Comparison of ENCODE assay signal across 17 cellular contexts in genomic region chr5:113357696-113358476, GRCh38.
DNase-seq lines count a peak whose midpoint lies in the region; ATAC-seq and TF ChIP-seq lines count a peak whose summit lies in the region.
"Had no signal": no experiment of that assay in that cellular context is flagged by ENCODE, and none has a peak within 500 bp of the region (broad histone marks: within the 10 kb centered on the region; RNA-seq: fewer than 3 reads in every experiment).

No MANE protein-coding gene starts in this region.

- no peak overlapping the region for H3K27ac ChIP-seq in neuronal stem cell (replicated peaks; ENCODE audit: low read length)
- peak overlapping the region in 1 of 2 experiments; percentile 60; a peak in 2 of 4 replicates for H3K27ac ChIP-seq in SK-N-SH (ENCODE audit: low read depth in 2 of 2, low read length in 1 of 2)
- H3K27ac ChIP-seq: body of pancreas had no signal

- H2BK15ac ChIP-seq in neuronal stem cell (ENCODE audit: low read length) = no peak overlapping the region

- H3K4me3 ChIP-seq in choroid plexus epithelial cell (ENCODE audit: low read depth, low read length) (no peak overlapping the region), neuronal stem cell (ENCODE audit: low read length in 2 of 2) (no peak overlapping the region), SK-N-SH (ENCODE audit: low read depth in 2 of 2, low read length in 1 of 2) (no peak overlapping the region)
- H3K4me3 ChIP-seq: body of pancreas had no signal

- no peak overlapping the region for H3K18ac ChIP-seq in neuronal stem cell (ENCODE audit: low read length)

- WGBS in neuronal stem cell (ENCODE audit: extremely low coverage in 2 of 2, insufficient read length in 2 of 2, insufficient replicate concordance in 1 of 2), 2 donors = no CpG with 5 or more reads among the region's 3 CpGs
- 65% methylated on average over 3 of the region's 3 CpGs for WGBS in SK-N-SH (ENCODE audit: low lambda C conversion rate)

- H3K9me3 ChIP-seq in neuronal stem cell (replicated peaks in 1 of 2; ENCODE audit: control insufficient read depth in 2 of 2, insufficient read depth in 1 of 2, low read depth in 1 of 2, low read length in 2 of 2) = no peaks in the 10 kb centered on the region
- H3K9me3 ChIP-seq in SK-N-SH = no peaks in the 10 kb centered on the region
- H3K9me3 ChIP-seq: body of pancreas had no signal

- peaks cover 0 to 2% (median 0%) of the 10 kb centered on the region in 3 experiments for H3K27me3 ChIP-seq in neuronal stem cell (ENCODE audit: control insufficient read depth in 3 of 3, insufficient read depth in 3 of 3, low read depth in 1 of 3, low read length in 3 of 3)
- H3K27me3 ChIP-seq in SK-N-SH (ENCODE audit: insufficient read depth) = no peaks in the 10 kb centered on the region
- H3K27me3 ChIP-seq: body of pancreas had no signal

- H4K8ac ChIP-seq in neuronal stem cell (ENCODE audit: low read depth, low read length) = no peak overlapping the region

- H2BK5ac ChIP-seq in neuronal stem cell (ENCODE audit: low read length) = no peak overlapping the region

- ATAC-seq in HG02840 (IDR thresholded peaks at IDR 0.05; ENCODE audit: low FRiP score, unreplicated experiment) = no peak
- ATAC-seq in GM21529 (IDR thresholded peaks at IDR 0.05; ENCODE audit: unreplicated experiment) = no peak
- no peak for ATAC-seq in GM19452 (IDR thresholded peaks at IDR 0.05; ENCODE audit: unreplicated experiment)
- ATAC-seq: activated CD8-positive, alpha-beta memory T cell treated with anti-CD3 and anti-CD28 coated beads, Interleukin-2, amount 10 ng/mL, durations not matched to agents 7 days and 5 days; activated T-helper 17 cell treated with anti-CD3 and anti-CD28 coated beads, Interleukin-2, amount 50 U/mL, for 72 hours; body of pancreas; effector memory CD8-positive, alpha-beta T cell had no signal

- no peak for TF ChIP-seq EP300 in SK-N-SH (IDR thresholded peaks at IDR 0.05; ENCODE audit: borderline replicate concordance in 1 of 2, low read depth in 1 of 2, low read length in 1 of 2)

- no peak overlapping the region for H2BK120ac ChIP-seq in neuronal stem cell (ENCODE audit: low read depth, low read length)

- H3K79me1 ChIP-seq in neuronal stem cell (ENCODE audit: low read depth, low read length) = no peaks in the 10 kb centered on the region

- H2AK5ac ChIP-seq in neuronal stem cell (ENCODE audit: low read depth, low read length) = no peak overlapping the region

- H3K4me2 ChIP-seq in neuronal stem cell (ENCODE audit: insufficient read depth, low read length, poor library complexity, severe bottlenecking) = no peak overlapping the region
- no peak overlapping the region for H3K4me2 ChIP-seq in SK-N-SH

- CTCF ChIA-PET in SK-N-SH (lab: Yijun Ruan, JAX) = interaction anchor here (1.0 to 1.5 kb wide), 3 partner anchors 14 to 21 kb away, joined by 3 to 7 read pairs (median 5); no protein-coding TSS in a partner anchor

- DNase-seq in LHCN-M2 (ENCODE audit: low read depth) (peak; percentile 32), NOMO-1 treated with DMSO at 0.1 percent for 48 hours (lab: John Stamatoyannopoulos, UW; ENCODE audit: unreplicated experiment) (peak; percentile 76), choroid plexus epithelial cell (ENCODE audit: low read depth) (peak; percentile 17), neuronal stem cell (ENCODE audit: low spot score) (no peak), SK-N-SH (no peak)
- DNase-seq: activated CD4-positive, alpha-beta T cell treated with anti-CD3 and anti-CD28 coated beads for 48 hours; activated CD8-positive, alpha-beta memory T cell treated with anti-CD3 and anti-CD28 coated beads, Interleukin-2, amount 10 ng/mL, durations not matched to agents 7 days and 5 days; body of pancreas; DND-41; effector memory CD8-positive, alpha-beta T cell; GOT3; NCI-H1436; NCI-H526 treated with DMSO at 0.1 percent for 48 hours had no signal

- peak overlapping the region; percentile 31 for H3K14ac ChIP-seq in neuronal stem cell (ENCODE audit: low read length)

- no peaks in the 10 kb centered on the region for H3F3A ChIP-seq in SK-N-SH (replicated peaks; ENCODE audit: insufficient read depth)

- no peak for TF ChIP-seq RAD21 in SK-N-SH (IDR thresholded peaks at IDR 0.05; ENCODE audit: low read length)

- H3K4ac ChIP-seq in neuronal stem cell (ENCODE audit: low read length) = no peak overlapping the region

- no peaks in the 10 kb centered on the region for H3K9me2 ChIP-seq in SK-N-SH

- H3K36me3 ChIP-seq in neuronal stem cell (replicated peaks in 1 of 2; ENCODE audit: control insufficient read depth in 2 of 2, insufficient read depth in 2 of 2, low read length in 2 of 2) (no peaks in the 10 kb centered on the region), SK-N-SH (replicated peaks in 1 of 2; ENCODE audit: control insufficient read depth in 1 of 2, insufficient read depth in 2 of 2, low read length in 1 of 2) (no peaks in the 10 kb centered on the region)

- no peaks in the 10 kb centered on the region for H4K20me1 ChIP-seq in SK-N-SH (ENCODE audit: insufficient read depth)

- no peak overlapping the region for H3K23ac ChIP-seq in neuronal stem cell (ENCODE audit: low read depth, low read length, poor library complexity)

- no peak overlapping the region for H3K9ac ChIP-seq in neuronal stem cell (ENCODE audit: low read depth, low read length, poor library complexity)
- H3K9ac ChIP-seq in SK-N-SH = no peak overlapping the region

- no peak overlapping the region for H2BK12ac ChIP-seq in neuronal stem cell (ENCODE audit: low read length)

- no peaks in the 10 kb centered on the region for H3K79me2 ChIP-seq in SK-N-SH (ENCODE audit: insufficient read depth)

- POLR2A ChIA-PET in SK-N-SH (lab: Yijun Ruan, JAX) = no interaction called here

- H3K4me1 ChIP-seq in neuronal stem cell (ENCODE audit: control insufficient read depth in 2 of 2, insufficient read depth in 1 of 2, low read depth in 1 of 2, low read length in 2 of 2) = peaks cover under 1 to 2% of the 10 kb centered on the region in 2 donors
- H3K4me1 ChIP-seq in SK-N-SH (ENCODE audit: control insufficient read depth in 1 of 2, insufficient read depth in 2 of 2, low read depth in 1 of 2, low read length in 1 of 2) = peaks cover 0 to 17% of the 10 kb centered on the region in 2 experiments; a peak in 2 of 4 replicates

- no peak overlapping the region for H4K91ac ChIP-seq in neuronal stem cell (ENCODE audit: low read depth, low read length, poor library complexity)

- H2AFZ ChIP-seq in neuronal stem cell (ENCODE audit: low read length) = peak overlapping the region; percentile 20
- H2AFZ ChIP-seq in SK-N-SH (ENCODE audit: low read depth) = no peak overlapping the region

- TF ChIP-seq CTCF in choroid plexus epithelial cell (conservative IDR thresholded peaks at IDR 0.05; ENCODE audit: low read depth, low read length) = no peak
- no peak for TF ChIP-seq CTCF in SK-N-SH (IDR thresholded peaks at IDR 0.05)

TF ChIP-seq in SK-N-SH, 30 proteins besides CTCF, POLR2A, EP300 and RAD21:
- TF ChIP-seq EZH2phosphoT487 (IDR thresholded peaks at IDR 0.05; ENCODE audit: borderline replicate concordance, low read depth) (no peak), TEAD4 (IDR thresholded peaks at IDR 0.05; ENCODE audit: borderline replicate concordance, insufficient read depth) (no peak), FOXJ3 (CRISPR knock-in tag; IDR thresholded peaks at IDR 0.05) (no peak), NRF1 (IDR thresholded peaks at IDR 0.05; ENCODE audit: low read depth, low read length) (no peak), ELF1 (IDR thresholded peaks at IDR 0.05) (no peak), TCF12 (IDR thresholded peaks at IDR 0.05) (no peak), MEF2A (IDR thresholded peaks at IDR 0.05; ENCODE audit: borderline replicate concordance, low read depth) (no peak)

Comparison
In these comparisons a context has a peak if more than half of its experiments do, and no peak if none do; other contexts are left out.
1. DNase-seq: peak in LHCN-M2 (single experiment), NOMO-1 treated with DMSO at 0.1 percent for 48 hours (single experiment) and choroid plexus epithelial cell (single experiment); none in neuronal stem cell (single experiment) and SK-N-SH (single experiment).